Comparison of ENCODE assay signal across 9 cellular contexts in genomic region chr12:110872100-110872499, GRCh38. TPM values are rescaled to one million over a fixed set of nuclear protein-coding genes. Genes with fewer than 3 reads are reported as not detected.
"Had no signal": no experiment of that assay in that cellular context is flagged by ENCODE, and none has a peak within 500 bp of the region (broad histone marks: within the 10 kb centered on the region; RNA-seq: fewer than 3 reads in every experiment).

No MANE protein-coding gene starts in this region.

- ATAC-seq: GM23338 had no signal

- DNase-seq: H9, HCEC 1CT, KG1 had no signal

- H3K27ac Mint-ChIP-seq: GM23338, H9, IgD-negative memory B cell had no signal

- FAIRE-seq: H1, H54 had no signal

- H3K4me3 Mint-ChIP-seq: GM23338, H9, IgD-negative memory B cell had no signal

- H3K4me3 ChIP-seq: GM23338 had no signal

- H3K4me1 Mint-ChIP-seq: GM23338, H9, IgD-negative memory B cell had no signal

- H3K9me3 Mint-ChIP-seq: IgD-negative memory B cell had no signal

- H2AFZ ChIP-seq: GM23338 had no signal

- H3K4me2 ChIP-seq: GM23338 had no signal

- H3K36me3 Mint-ChIP-seq: IgD-negative memory B cell had no signal

- H3K27ac ChIP-seq: HL-60 had no signal

RNA-seq across cellular contexts. Expression of gene CCDC63, which starts 25.3 kb away (rescaled TPM):
- total RNA-seq: GM23338, HT1080 had no signal
- polyA plus RNA-seq: IgD-negative memory B cell had no signal

RNA-seq across cellular contexts. Expression of gene MYL2, which starts 48.3 kb away (rescaled TPM):
- total RNA-seq: GM23338, H1, H9, HT1080 had no signal
- polyA plus RNA-seq: GM23338, H1 had no signal
